In genomic region chr5:52624291-52624690, GRCh38 we compare ENCODE assay signal across 30 cellular contexts.
"Had no signal": no experiment of that assay in that cellular context is flagged by ENCODE, and none has a peak within 500 bp of the region (broad histone marks: within the 10 kb centered on the region; RNA-seq: fewer than 3 reads in every experiment).

No MANE protein-coding gene starts in this region.

- DNase-seq: activated effector memory CD4-positive, alpha-beta T cell treated with anti-CD3 and anti-CD28 coated beads, Interleukin-2, amount 50 U/mL, for 16 hours; activated effector memory CD4-positive, alpha-beta T cell treated with Interleukin-2 at 50 U/mL for 16 hours; activated gamma-delta T cell; activated gamma-delta T cell treated with Interleukin-2 at 50 U/mL for 16 hours; activated naive CD4-positive, alpha-beta T cell; activated naive CD4-positive, alpha-beta T cell treated with anti-CD3 and anti-CD28 coated beads for 36 hours; activated naive CD4-positive, alpha-beta T cell treated with anti-CD3 and anti-CD28 coated beads, Interleukin-2, amount 10 ng/mL, durations not matched to agents 7 days and 5 days; activated naive CD4-positive, alpha-beta T cell treated with anti-CD3 and anti-CD28 coated beads, Interleukin-2, amount 50 U/mL, for 16 hours; activated naive CD4-positive, alpha-beta T cell treated with Interleukin-2 at 50 U/mL for 16 hours; activated naive CD8-positive, alpha-beta T cell treated with anti-CD3 and anti-CD28 coated beads for 36 hours; activated naive CD8-positive, alpha-beta T cell treated with anti-CD3 and anti-CD28 coated beads, Interleukin-2, amount 10 ng/mL, durations not matched to agents 7 days and 5 days; activated naive CD8-positive, alpha-beta T cell treated with anti-CD3 and anti-CD28 coated beads, Interleukin-2, amount 50 U/mL, for 24 hours; activated T-cell treated with anti-CD3 and anti-CD28 coated beads, Interleukin-2, amount 50 U/mL, for 1 hour; activated T-cell treated with anti-CD3 and anti-CD28 coated beads, Interleukin-2, amount 50 U/mL, for 24 hours; activated T-cell treated with anti-CD3 and anti-CD28 coated beads, Interleukin-2, amount 50 U/mL, for 4 hours; activated T-cell treated with anti-CD3 and anti-CD28 coated beads, Interleukin-2, amount 50 U/mL, for 48 hours; activated T-cell treated with anti-CD3 and anti-CD28 coated beads, Interleukin-2, amount 50 U/mL, for 72 hours; adrenal gland; amniotic stem cell; amygdala; anterior cingulate cortex; aorta; body of pancreas; brain microvascular endothelial cell; caudate nucleus; central memory CD4-positive, alpha-beta T cell; cerebellar nuclear complex had no signal

- H3K9me3 ChIP-seq: adrenal gland, ascending aorta, body of pancreas, breast epithelium had no signal

- H3K36me3 ChIP-seq: adrenal gland, ascending aorta, brain microvascular endothelial cell, breast epithelium, cardiac muscle cell had no signal

- H3K4me1 ChIP-seq: adrenal gland, ascending aorta, body of pancreas, breast epithelium had no signal

- H3K4me3 ChIP-seq: adrenal gland, ascending aorta, body of pancreas, breast epithelium, cardiac muscle cell had no signal

- H3K27ac ChIP-seq: adrenal gland, ascending aorta, body of pancreas, brain microvascular endothelial cell, breast epithelium, cardiac muscle cell had no signal

- H3K27me3 ChIP-seq: adrenal gland, ascending aorta, body of pancreas, brain microvascular endothelial cell, breast epithelium, cardiac muscle cell had no signal
